In genomic region chr10:99709480-99710229, GRCh38 we compare ENCODE assay signal across 8 cellular contexts. TPM values are rescaled to one million over a fixed set of nuclear protein-coding genes. Genes with fewer than 3 reads are reported as not detected.
DNase-seq lines count a peak whose midpoint lies in the region; ATAC-seq and TF ChIP-seq lines count a peak whose summit lies in the region.

No MANE protein-coding gene starts in this region.

- H4K20me1 ChIP-seq in SK-N-SH (ENCODE audit: insufficient read depth) (no peaks in the 10 kb centered on the region), hepatocyte (ENCODE audit: insufficient read depth, poor library complexity, severe bottlenecking) (no peaks in the 10 kb centered on the region)

- H3K4me2 ChIP-seq in SK-N-SH, result peak overlapping the region; percentile 10; the same call in 1 of the 2 replicates
- H3K4me2 ChIP-seq in hepatocyte, result no peak overlapping the region

- peak overlapping the region in 1 of 2 experiments; percentile 57; a peak in 2 of 4 replicates for H3K27ac ChIP-seq in SK-N-SH (ENCODE audit: low read depth in 2 of 2, low read length in 1 of 2)
- H3K27ac ChIP-seq in left lung, result no peak overlapping the region
- H3K27ac ChIP-seq in hepatocyte, result no peak overlapping the region
- no peak overlapping the region for H3K27ac ChIP-seq in prostate gland

- H2AFZ ChIP-seq in SK-N-SH (ENCODE audit: low read depth) (no peak overlapping the region), hepatocyte (no peak overlapping the region)

- intact Hi-C loops in left lung (cut with DNase I) (loop anchor here in 1 of 2 donors (10.0 kb wide), 1 partner anchor 75 kb away; no protein-coding TSS in a partner anchor), prostate gland (cut with DNase I) (loop anchor here (2.0 to 5.0 kb wide), 2 partner anchors 89 to 272 kb away; partner anchors contain the start of gene SLC25A28)

- TF ChIP-seq CTCF in GM13977 (IDR thresholded peaks at IDR 0.05; ENCODE audit: extremely low read depth, insufficient read depth, missing control alignments), result no peak
- peak; percentile 16; the same call in 1 of the 2 replicates for TF ChIP-seq CTCF in SK-N-SH (IDR thresholded peaks at IDR 0.05)
- TF ChIP-seq CTCF in left lung (IDR thresholded peaks at IDR 0.05), result no peak
- TF ChIP-seq CTCF in hepatocyte (IDR thresholded peaks at IDR 0.05; ENCODE audit: poor library complexity), result no peak
- no peak for TF ChIP-seq CTCF in prostate gland (IDR thresholded peaks at IDR 0.05)

- H3K79me2 ChIP-seq in SK-N-SH (ENCODE audit: insufficient read depth) (no peaks in the 10 kb centered on the region), hepatocyte (no peaks in the 10 kb centered on the region)

- H3K4me3 ChIP-seq in SK-N-SH (ENCODE audit: low read depth in 2 of 2, low read length in 1 of 2) (no peak overlapping the region), left lung (no peak overlapping the region), hepatocyte (no peak overlapping the region), prostate gland (no peak overlapping the region)

- peaks cover 0 to 14% of the 10 kb centered on the region in 2 experiments; a peak in 1 of 4 replicates for H3K4me1 ChIP-seq in SK-N-SH (ENCODE audit: control insufficient read depth in 1 of 2, insufficient read depth in 2 of 2, low read depth in 1 of 2, low read length in 1 of 2)
- H3K4me1 ChIP-seq in left lung, result no peaks in the 10 kb centered on the region
- H3K4me1 ChIP-seq in hepatocyte (ENCODE audit: insufficient read depth), result no peaks in the 10 kb centered on the region
- H3K4me1 ChIP-seq in prostate gland (replicated peaks), result no peaks in the 10 kb centered on the region

- WGBS in SK-N-SH (ENCODE audit: low lambda C conversion rate), result 67% methylated on average over 4 of the region's 4 CpGs
- 69% methylated on average over 4 of the region's 4 CpGs for WGBS in hepatocyte (ENCODE audit: low lambda C conversion rate, missing lambda C conversion rate)
- 41% methylated on average over 4 of the region's 4 CpGs for WGBS in prostate gland

- peak; percentile 48 for DNase-seq in GM13977 (ENCODE audit: low spot score)
- DNase-seq in HCEC 1CT, result peak; percentile 78
- no peak for DNase-seq in SK-N-SH
- no peak for DNase-seq in left lung
- no peak for DNase-seq in NCI-H187 treated with DMSO at 0.1 percent for 48 hours (lab: John Stamatoyannopoulos, UW)
- DNase-seq in hepatocyte (ENCODE audit: low spot score), result no peak
- DNase-seq in prostate gland (ENCODE audit: low spot score), result no peak
- DNase-seq in SW480 (ENCODE audit: low spot score), result no peak

- TF ChIP-seq POLR2A in prostate gland (IDR thresholded peaks at IDR 0.05), result no peak

- peaks cover 21% of the 10 kb centered on the region for H3F3A ChIP-seq in SK-N-SH (replicated peaks; ENCODE audit: insufficient read depth)

- in situ Hi-C loops in GM13977 (cut with MboI; ENCODE audit: low pct_unique_long_range_greater_than_20kb, low sequenced_read_pairs, unreplicated experiment), result loop anchor here (25.0 kb wide), 1 partner anchor 272 kb away; the partner anchor contains the start of gene GOT1

- H3K36me3 ChIP-seq in SK-N-SH (replicated peaks in 1 of 2; ENCODE audit: control insufficient read depth in 1 of 2, insufficient read depth in 2 of 2, low read length in 1 of 2), result peaks cover 78 to 85% of the 10 kb centered on the region in 2 experiments
- peaks cover 0 to 79% of the 10 kb centered on the region in 2 donors for H3K36me3 ChIP-seq in left lung
- H3K36me3 ChIP-seq in hepatocyte (replicated peaks; ENCODE audit: insufficient read depth, low read depth), result no peaks in the 10 kb centered on the region
- H3K36me3 ChIP-seq in prostate gland, result no peaks in the 10 kb centered on the region

- TF ChIP-seq RAD21 in SK-N-SH (IDR thresholded peaks at IDR 0.05; ENCODE audit: low read length), result no peak

- CTCF ChIA-PET in SK-N-SH (lab: Yijun Ruan, JAX), result interaction anchor here (1.0 to 3.0 kb wide), 8 partner anchors 8 to 90 kb away, joined by 3 to 21 read pairs (median 4); partner anchors contain the start of gene SLC25A28

- peak; percentile 86 for ATAC-seq in left lung

- no peaks in the 10 kb centered on the region for H3K9me2 ChIP-seq in SK-N-SH
- no peaks in the 10 kb centered on the region for H3K9me2 ChIP-seq in hepatocyte (replicated peaks; ENCODE audit: insufficient read depth)

- no peak for TF ChIP-seq EP300 in SK-N-SH (IDR thresholded peaks at IDR 0.05; ENCODE audit: borderline replicate concordance in 1 of 2, low read depth in 1 of 2, low read length in 1 of 2)

- POLR2A ChIA-PET in SK-N-SH (lab: Yijun Ruan, JAX), result no interaction called here

- H3K9ac ChIP-seq in SK-N-SH, result no peak overlapping the region; the same call in 1 of the 2 replicates

- no peaks in the 10 kb centered on the region for H3K9me3 ChIP-seq in SK-N-SH
- H3K9me3 ChIP-seq in left lung, result no peaks in the 10 kb centered on the region
- no peaks in the 10 kb centered on the region for H3K9me3 ChIP-seq in hepatocyte (ENCODE audit: low read depth)
- no peaks in the 10 kb centered on the region for H3K9me3 ChIP-seq in prostate gland

- H3K27me3 ChIP-seq in SK-N-SH (ENCODE audit: insufficient read depth) (no peaks in the 10 kb centered on the region), left lung (no peaks in the 10 kb centered on the region), hepatocyte (no peaks in the 10 kb centered on the region), prostate gland (replicated peaks; ENCODE audit: insufficient read depth) (no peaks in the 10 kb centered on the region)

TF ChIP-seq in SK-N-SH, 30 proteins besides CTCF, POLR2A, EP300 and RAD21:
- TF ChIP-seq NFIC (IDR thresholded peaks at IDR 0.05; ENCODE audit: borderline replicate concordance), result no peak
- peak; percentile 26; the same call in 1 of the 2 replicates for TF ChIP-seq PBX3 (IDR thresholded peaks at IDR 0.05)
TF ChIP-seq in SK-N-SH: peak in this region for 1.

RNA-seq across cellular contexts. Expression of gene COX15, which starts 22.3 kb away (rescaled TPM):
- polyA plus RNA-seq in SK-N-SH (2012; rRNA removed) (20.4 and 26.3 TPM in 2 replicates), hepatocyte (26.8 and 28.5 TPM in 2 replicates)
- polyA plus RNA-seq in SK-N-SH (2012; cell fraction: cytosol; rRNA removed), result 22.0 and 23.0 TPM in 2 replicates
- 34.9 and 46.3 TPM in 2 replicates for polyA plus RNA-seq in SK-N-SH (2012; cell fraction: nucleus; rRNA removed)
- total RNA-seq in left lung (10 to 100 TPM; 33.0 to 36.8 TPM), hepatocyte (30.5 and 42.0 TPM in 2 replicates), prostate gland (10 to 100 TPM; 36.5 to 41.2 TPM)

RNA-seq across cellular contexts. Expression of gene CUTC, which starts 22.4 kb away (rescaled TPM):
- polyA plus RNA-seq in SK-N-SH (2012; rRNA removed) (19.4 and 21.1 TPM in 2 replicates), hepatocyte (26.3 and 29.4 TPM in 2 replicates)
- 22.5 and 26.7 TPM in 2 replicates for polyA plus RNA-seq in SK-N-SH (2012; cell fraction: cytosol; rRNA removed)
- 13.4 and 20.0 TPM in 2 replicates for polyA plus RNA-seq in SK-N-SH (2012; cell fraction: nucleus; rRNA removed)
- total RNA-seq in left lung (10 to 100 TPM; 12.3 to 28.4 TPM), hepatocyte (21.6 and 33.8 TPM in 2 replicates), prostate gland (10 to 100 TPM; 18.4 to 27.3 TPM)

RNA-seq across cellular contexts. Expression of gene ENTPD7, which starts 50.3 kb away (rescaled TPM):
- polyA plus RNA-seq in SK-N-SH (2012; rRNA removed) (3.9 and 6.2 TPM in 2 replicates), hepatocyte (10.0 and 18.6 TPM in 2 replicates)
- polyA plus RNA-seq in SK-N-SH (2012; cell fraction: cytosol; rRNA removed), result 4.5 and 5.3 TPM in 2 replicates
- 3.5 and 5.6 TPM in 2 replicates for polyA plus RNA-seq in SK-N-SH (2012; cell fraction: nucleus; rRNA removed)
- total RNA-seq in left lung (10 to 100 TPM; 16.6 to 17.1 TPM), hepatocyte (51.6 and 53.3 TPM in 2 replicates), prostate gland (10 to 100 TPM in 1 of 2 donors, 1 to 10 TPM in 1; 8.1 to 17.4 TPM)

Comparison
In these comparisons a context has a peak if more than half of its experiments do, and no peak if none do; other contexts are left out.
1. DNase-seq: peak in GM13977 (single experiment) and HCEC 1CT (single experiment); none in SK-N-SH (single experiment), left lung (0 of 2), NCI-H187 treated with DMSO at 0.1 percent for 48 hours (single experiment), hepatocyte (single experiment), prostate gland (single experiment) and SW480 (single experiment).